ENCODE assay signal across 8 cellular contexts in the genomic region with DNA sequence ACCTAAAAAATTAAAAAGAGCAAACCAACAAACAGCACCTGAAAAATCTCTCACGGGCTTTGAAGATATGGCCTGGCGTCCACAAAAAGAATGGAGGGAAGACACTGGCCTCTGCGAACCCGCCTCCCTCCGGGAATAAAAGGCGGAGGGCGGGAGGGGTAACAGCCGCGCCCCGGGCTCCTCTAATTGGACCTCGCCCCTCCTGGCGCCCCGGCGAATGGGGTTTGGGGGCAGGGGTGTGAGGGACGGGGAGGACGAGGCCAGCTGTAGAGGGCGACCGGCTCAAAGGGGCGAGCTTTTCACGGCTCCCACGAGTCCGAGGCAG. TPM values are rescaled to one million over a fixed set of nuclear protein-coding genes. Genes with fewer than 3 reads are reported as not detected.
A peak's percentile ranks its signal among the peaks of the same experiment; 100 is the strongest.
DNase-seq lines count a peak whose midpoint lies in the region; ATAC-seq and TF ChIP-seq lines count a peak whose summit lies in the region.

No MANE protein-coding gene starts in this region.

- H3K9ac ChIP-seq in iPS-15b (ENCODE audit: low read depth, low read length) (no peak overlapping the region), skeletal muscle satellite cell (ENCODE audit: low read depth, low read length) (peak overlapping the region; percentile 99)

- TF ChIP-seq CTCF in brain (conservative IDR thresholded peaks at IDR 0.05), result no peak

- H3K36me3 ChIP-seq in iPS-15b (ENCODE audit: control insufficient read depth, insufficient read depth, low read length) (no peaks in the 10 kb centered on the region), skeletal muscle satellite cell (ENCODE audit: insufficient read depth, low read length) (no peaks in the 10 kb centered on the region)

- peak overlapping the region; percentile 91 for H3K4me2 ChIP-seq in skeletal muscle satellite cell (ENCODE audit: low read length)

- peaks cover 44% of the 10 kb centered on the region for H3K4me1 Mint-ChIP-seq in brain

- ATAC-seq in GM21529 (IDR thresholded peaks at IDR 0.05; ENCODE audit: unreplicated experiment), result peak; percentile 50

- no peaks in the 10 kb centered on the region for H3K36me3 Mint-ChIP-seq in brain

- peak; percentile 12 for DNase-seq in activated CD8-positive, alpha-beta memory T cell treated with anti-CD3 and anti-CD28 coated beads, Interleukin-2, amount 50 U/mL, for 24 hours (ENCODE audit: extremely low read depth)
- no peak for DNase-seq in activated CD8-positive, alpha-beta memory T cell treated with anti-CD3 and anti-CD28 coated beads, Interleukin-2, amount 50 U/mL, for 48 hours
- DNase-seq in HUDEP-2 (lab: John Stamatoyannopoulos, UW; ENCODE audit: unreplicated experiment in 76 of 76), result peak in 61 of 76 experiments; percentile 5 to 81 (median 62)
- DNase-seq in NOMO-1 treated with DMSO at 0.1 percent for 48 hours (lab: John Stamatoyannopoulos, UW; ENCODE audit: unreplicated experiment), result peak; percentile 27

- no peaks in the 10 kb centered on the region for H3K9me3 Mint-ChIP-seq in brain

- peak overlapping the region; percentile 88 to 99 (median 92) for H3K4me3 Mint-ChIP-seq in brain

- peak overlapping the region; percentile 80 to 99 (median 88) for H3K27ac Mint-ChIP-seq in brain

- H3K4me3 ChIP-seq in iPS-15b (ENCODE audit: low read depth, low read length) (peak overlapping the region; percentile 65), skeletal muscle satellite cell (ENCODE audit: low read length) (peak overlapping the region; percentile 97)

- H3K9me3 ChIP-seq in iPS-15b (ENCODE audit: control insufficient read depth, insufficient read depth, low read length) (no peaks in the 10 kb centered on the region), skeletal muscle satellite cell (replicated peaks; ENCODE audit: low read length) (no peaks in the 10 kb centered on the region)

- H3K27me3 ChIP-seq in iPS-15b (ENCODE audit: control insufficient read depth, insufficient read depth, low read length) (no peaks in the 10 kb centered on the region), skeletal muscle satellite cell (ENCODE audit: control insufficient read depth, insufficient read depth, low read length) (no peaks in the 10 kb centered on the region)

- H3K4me1 ChIP-seq in iPS-15b (ENCODE audit: control insufficient read depth, insufficient read depth, low read length) (peaks cover 8% of the 10 kb centered on the region), skeletal muscle satellite cell (ENCODE audit: control insufficient read depth, insufficient read depth, low read length) (peaks cover 15% of the 10 kb centered on the region)

- H3K27me3 Mint-ChIP-seq in brain, result peaks cover 3% of the 10 kb centered on the region

RNA-seq across cellular contexts. Expression of a gene that starts 0.8 kb away (rescaled TPM):
- polyA plus RNA-seq in brain (ENCODE audit: insufficient read depth, low read depth, low replicate concordance), result 31.7 TPM
- 6.1 and 8.1 TPM in 2 replicates for total RNA-seq in skeletal muscle satellite cell (2012; rRNA removed)
